2 cellular contexts compared by ENCODE assay signal in genomic region chr4:30817489-30817888, GRCh38.
TF ChIP-seq lines count a peak whose summit lies in the region.

No MANE protein-coding gene starts in this region.

TF ChIP-seq in GM23338, 12 proteins besides CTCF, POLR2A, EP300 and RAD21:
- no peak for TF ChIP-seq POLR2AphosphoS5 (IDR thresholded peaks at IDR 0.05; ENCODE audit: low read depth)
- TF ChIP-seq, protein P1, sequence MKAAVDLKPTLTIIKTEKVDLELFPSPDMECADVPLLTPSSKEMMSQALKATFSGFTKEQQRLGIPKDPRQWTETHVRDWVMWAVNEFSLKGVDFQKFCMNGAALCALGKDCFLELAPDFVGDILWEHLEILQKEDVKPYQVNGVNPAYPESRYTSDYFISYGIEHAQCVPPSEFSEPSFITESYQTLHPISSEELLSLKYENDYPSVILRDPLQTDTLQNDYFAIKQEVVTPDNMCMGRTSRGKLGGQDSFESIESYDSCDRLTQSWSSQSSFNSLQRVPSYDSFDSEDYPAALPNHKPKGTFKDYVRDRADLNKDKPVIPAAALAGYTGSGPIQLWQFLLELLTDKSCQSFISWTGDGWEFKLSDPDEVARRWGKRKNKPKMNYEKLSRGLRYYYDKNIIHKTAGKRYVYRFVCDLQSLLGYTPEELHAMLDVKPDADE (IDR thresholded peaks at IDR 0.05), result no peak
- TF ChIP-seq, protein P2, sequence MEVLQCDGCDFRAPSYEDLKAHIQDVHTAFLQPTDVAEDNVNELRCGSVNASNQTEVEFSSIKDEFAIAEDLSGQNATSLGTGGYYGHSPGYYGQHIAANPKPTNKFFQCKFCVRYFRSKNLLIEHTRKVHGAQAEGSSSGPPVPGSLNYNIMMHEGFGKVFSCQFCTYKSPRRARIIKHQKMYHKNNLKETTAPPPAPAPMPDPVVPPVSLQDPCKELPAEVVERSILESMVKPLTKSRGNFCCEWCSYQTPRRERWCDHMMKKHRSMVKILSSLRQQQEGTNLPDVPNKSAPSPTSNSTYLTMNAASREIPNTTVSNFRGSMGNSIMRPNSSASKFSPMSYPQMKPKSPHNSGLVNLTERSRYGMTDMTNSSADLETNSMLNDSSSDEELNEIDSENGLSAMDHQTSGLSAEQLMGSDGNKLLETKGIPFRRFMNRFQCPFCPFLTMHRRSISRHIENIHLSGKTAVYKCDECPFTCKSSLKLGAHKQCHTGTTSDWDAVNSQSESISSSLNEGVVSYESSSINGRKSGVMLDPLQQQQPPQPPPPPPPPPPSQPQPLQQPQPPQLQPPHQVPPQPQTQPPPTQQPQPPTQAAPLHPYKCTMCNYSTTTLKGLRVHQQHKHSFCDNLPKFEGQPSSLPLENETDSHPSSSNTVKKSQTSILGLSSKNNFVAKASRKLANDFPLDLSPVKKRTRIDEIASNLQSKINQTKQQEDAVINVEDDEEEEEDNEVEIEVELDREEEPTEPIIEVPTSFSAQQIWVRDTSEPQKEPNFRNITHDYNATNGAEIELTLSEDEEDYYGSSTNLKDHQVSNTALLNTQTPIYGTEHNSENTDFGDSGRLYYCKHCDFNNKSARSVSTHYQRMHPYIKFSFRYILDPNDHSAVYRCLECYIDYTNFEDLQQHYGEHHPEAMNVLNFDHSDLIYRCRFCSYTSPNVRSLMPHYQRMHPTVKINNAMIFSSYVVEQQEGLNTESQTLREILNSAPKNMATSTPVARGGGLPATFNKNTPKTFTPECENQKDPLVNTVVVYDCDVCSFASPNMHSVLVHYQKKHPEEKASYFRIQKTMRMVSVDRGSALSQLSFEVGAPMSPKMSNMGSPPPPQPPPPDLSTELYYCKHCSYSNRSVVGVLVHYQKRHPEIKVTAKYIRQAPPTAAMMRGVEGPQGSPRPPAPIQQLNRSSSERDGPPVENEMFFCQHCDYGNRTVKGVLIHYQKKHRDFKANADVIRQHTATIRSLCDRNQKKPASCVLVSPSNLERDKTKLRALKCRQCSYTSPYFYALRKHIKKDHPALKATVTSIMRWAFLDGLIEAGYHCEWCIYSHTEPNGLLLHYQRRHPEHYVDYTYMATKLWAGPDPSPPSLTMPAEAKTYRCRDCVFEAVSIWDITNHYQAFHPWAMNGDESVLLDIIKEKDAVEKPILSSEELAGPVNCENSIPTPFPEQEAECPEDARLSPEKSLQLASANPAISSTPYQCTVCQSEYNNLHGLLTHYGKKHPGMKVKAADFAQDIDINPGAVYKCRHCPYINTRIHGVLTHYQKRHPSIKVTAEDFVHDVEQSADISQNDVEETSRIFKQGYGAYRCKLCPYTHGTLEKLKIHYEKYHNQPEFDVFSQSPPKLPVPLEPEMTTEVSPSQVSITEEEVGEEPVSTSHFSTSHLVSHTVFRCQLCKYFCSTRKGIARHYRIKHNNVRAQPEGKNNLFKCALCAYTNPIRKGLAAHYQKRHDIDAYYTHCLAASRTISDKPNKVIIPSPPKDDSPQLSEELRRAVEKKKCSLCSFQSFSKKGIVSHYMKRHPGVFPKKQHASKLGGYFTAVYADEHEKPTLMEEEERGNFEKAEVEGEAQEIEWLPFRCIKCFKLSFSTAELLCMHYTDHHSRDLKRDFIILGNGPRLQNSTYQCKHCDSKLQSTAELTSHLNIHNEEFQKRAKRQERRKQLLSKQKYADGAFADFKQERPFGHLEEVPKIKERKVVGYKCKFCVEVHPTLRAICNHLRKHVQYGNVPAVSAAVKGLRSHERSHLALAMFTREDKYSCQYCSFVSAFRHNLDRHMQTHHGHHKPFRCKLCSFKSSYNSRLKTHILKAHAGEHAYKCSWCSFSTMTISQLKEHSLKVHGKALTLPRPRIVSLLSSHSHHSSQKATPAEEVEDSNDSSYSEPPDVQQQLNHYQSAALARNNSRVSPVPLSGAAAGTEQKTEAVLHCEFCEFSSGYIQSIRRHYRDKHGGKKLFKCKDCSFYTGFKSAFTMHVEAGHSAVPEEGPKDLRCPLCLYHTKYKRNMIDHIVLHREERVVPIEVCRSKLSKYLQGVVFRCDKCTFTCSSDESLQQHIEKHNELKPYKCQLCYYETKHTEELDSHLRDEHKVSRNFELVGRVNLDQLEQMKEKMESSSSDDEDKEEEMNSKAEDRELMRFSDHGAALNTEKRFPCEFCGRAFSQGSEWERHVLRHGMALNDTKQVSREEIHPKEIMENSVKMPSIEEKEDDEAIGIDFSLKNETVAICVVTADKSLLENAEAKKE (CRISPR knock-in tag; IDR thresholded peaks at IDR 0.05), result no peak
- TF ChIP-seq, protein P3, sequence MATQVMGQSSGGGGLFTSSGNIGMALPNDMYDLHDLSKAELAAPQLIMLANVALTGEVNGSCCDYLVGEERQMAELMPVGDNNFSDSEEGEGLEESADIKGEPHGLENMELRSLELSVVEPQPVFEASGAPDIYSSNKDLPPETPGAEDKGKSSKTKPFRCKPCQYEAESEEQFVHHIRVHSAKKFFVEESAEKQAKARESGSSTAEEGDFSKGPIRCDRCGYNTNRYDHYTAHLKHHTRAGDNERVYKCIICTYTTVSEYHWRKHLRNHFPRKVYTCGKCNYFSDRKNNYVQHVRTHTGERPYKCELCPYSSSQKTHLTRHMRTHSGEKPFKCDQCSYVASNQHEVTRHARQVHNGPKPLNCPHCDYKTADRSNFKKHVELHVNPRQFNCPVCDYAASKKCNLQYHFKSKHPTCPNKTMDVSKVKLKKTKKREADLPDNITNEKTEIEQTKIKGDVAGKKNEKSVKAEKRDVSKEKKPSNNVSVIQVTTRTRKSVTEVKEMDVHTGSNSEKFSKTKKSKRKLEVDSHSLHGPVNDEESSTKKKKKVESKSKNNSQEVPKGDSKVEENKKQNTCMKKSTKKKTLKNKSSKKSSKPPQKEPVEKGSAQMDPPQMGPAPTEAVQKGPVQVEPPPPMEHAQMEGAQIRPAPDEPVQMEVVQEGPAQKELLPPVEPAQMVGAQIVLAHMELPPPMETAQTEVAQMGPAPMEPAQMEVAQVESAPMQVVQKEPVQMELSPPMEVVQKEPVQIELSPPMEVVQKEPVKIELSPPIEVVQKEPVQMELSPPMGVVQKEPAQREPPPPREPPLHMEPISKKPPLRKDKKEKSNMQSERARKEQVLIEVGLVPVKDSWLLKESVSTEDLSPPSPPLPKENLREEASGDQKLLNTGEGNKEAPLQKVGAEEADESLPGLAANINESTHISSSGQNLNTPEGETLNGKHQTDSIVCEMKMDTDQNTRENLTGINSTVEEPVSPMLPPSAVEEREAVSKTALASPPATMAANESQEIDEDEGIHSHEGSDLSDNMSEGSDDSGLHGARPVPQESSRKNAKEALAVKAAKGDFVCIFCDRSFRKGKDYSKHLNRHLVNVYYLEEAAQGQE (IDR thresholded peaks at IDR 0.05; ENCODE audit: unreplicated experiment), result no peak
- TF ChIP-seq NANOG (IDR thresholded peaks at IDR 0.05; ENCODE audit: borderline replicate concordance), result no peak
- no peak for TF ChIP-seq CREB1 (CRISPR knock-in tag; IDR thresholded peaks at IDR 0.05; ENCODE audit: low read depth)
- no peak for TF ChIP-seq EZH2phosphoT487 (IDR thresholded peaks at IDR 0.05; ENCODE audit: unreplicated experiment)
- TF ChIP-seq EZH2 (IDR thresholded peaks at IDR 0.05; ENCODE audit: low read depth, unreplicated experiment), result no peak

TF ChIP-seq in H1, 55 proteins besides CTCF, POLR2A, EP300 and RAD21:
- peak; percentile 89 for TF ChIP-seq MAFK (IDR thresholded peaks at IDR 0.05; ENCODE audit: low read depth, low read length)
- no peak; the same call in 1 of the 2 replicates for TF ChIP-seq SIX5 (IDR thresholded peaks at IDR 0.05; ENCODE audit: low read depth, low read length)
- no peak for TF ChIP-seq JUND (IDR thresholded peaks at IDR 0.05; ENCODE audit: low read length)
- TF ChIP-seq PHF8 (conservative IDR thresholded peaks at IDR 0.05; ENCODE audit: low read depth, low read length), result no peak
- TF ChIP-seq YY1 (IDR thresholded peaks at IDR 0.05; ENCODE audit: low read depth, low read length), result no peak
- TF ChIP-seq EZH2 (IDR thresholded peaks at IDR 0.05; ENCODE audit: low read depth, low read length, severe bottlenecking), result no peak
